In the genomic region with DNA sequence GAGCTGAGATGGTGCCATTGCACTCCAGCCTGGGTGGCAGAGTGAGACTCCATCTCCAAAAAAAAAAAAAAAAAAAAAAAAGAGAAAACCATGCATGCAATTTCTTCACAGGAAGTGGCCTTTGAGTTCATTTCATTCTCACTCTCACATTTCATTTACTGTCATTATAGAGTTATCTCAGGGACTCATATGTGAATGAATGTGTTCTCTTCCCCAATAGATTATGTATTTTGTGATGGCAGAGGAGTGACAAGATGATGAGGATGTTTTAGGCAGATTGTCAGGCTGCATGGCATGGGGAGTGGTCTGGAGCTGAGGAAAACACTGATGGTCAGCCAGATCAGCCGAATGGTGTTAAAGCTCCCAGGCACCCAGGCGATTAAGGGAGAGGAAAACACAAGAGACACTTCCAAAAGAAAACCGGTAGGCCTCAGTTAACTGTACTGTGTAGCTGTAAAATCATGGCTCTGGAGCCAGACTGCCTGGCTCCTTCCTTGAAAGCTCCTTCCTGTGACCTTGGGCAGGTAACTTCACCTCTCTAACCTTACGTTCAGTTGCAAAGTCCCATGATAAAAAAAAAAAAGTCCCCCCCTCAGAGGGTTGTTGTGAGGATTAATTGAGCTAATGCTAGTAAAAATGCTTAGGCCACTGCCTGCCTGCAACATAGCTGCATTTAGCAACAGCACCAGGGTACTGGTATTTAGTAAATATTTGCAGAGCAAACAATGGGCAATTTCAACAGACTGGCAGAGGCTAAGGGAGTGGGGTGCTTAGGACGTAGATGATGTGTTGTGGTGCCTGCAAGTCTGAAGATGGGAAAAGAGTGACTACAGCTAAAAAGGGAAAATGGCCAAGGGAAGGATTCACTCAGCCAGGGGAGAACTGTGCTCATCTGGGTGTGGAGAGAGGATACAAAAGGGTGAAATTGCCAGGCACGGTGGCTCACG, we compare ENCODE assay signal across 1 cellular context.
TF ChIP-seq lines count a peak whose summit lies in the region.

No MANE protein-coding gene starts in this region.

TF ChIP-seq in HepG2, 621 proteins besides CTCF, POLR2A, EP300 and RAD21 (continued from another document and continues in another):
- TF ChIP-seq, protein P1, sequence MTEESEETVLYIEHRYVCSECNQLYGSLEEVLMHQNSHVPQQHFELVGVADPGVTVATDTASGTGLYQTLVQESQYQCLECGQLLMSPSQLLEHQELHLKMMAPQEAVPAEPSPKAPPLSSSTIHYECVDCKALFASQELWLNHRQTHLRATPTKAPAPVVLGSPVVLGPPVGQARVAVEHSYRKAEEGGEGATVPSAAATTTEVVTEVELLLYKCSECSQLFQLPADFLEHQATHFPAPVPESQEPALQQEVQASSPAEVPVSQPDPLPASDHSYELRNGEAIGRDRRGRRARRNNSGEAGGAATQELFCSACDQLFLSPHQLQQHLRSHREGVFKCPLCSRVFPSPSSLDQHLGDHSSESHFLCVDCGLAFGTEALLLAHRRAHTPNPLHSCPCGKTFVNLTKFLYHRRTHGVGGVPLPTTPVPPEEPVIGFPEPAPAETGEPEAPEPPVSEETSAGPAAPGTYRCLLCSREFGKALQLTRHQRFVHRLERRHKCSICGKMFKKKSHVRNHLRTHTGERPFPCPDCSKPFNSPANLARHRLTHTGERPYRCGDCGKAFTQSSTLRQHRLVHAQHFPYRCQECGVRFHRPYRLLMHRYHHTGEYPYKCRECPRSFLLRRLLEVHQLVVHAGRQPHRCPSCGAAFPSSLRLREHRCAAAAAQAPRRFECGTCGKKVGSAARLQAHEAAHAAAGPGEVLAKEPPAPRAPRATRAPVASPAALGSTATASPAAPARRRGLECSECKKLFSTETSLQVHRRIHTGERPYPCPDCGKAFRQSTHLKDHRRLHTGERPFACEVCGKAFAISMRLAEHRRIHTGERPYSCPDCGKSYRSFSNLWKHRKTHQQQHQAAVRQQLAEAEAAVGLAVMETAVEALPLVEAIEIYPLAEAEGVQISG (CRISPR knock-in tag; IDR thresholded peaks at IDR 0.05) = peak; percentile 62
- TF ChIP-seq PHF21A (CRISPR knock-in tag; IDR thresholded peaks at IDR 0.05) (peak; percentile 70), CBX1 (IDR thresholded peaks at IDR 0.05; ENCODE audit: low read depth) (no peak), CHD2 (IDR thresholded peaks at IDR 0.05; ENCODE audit: low read depth, low read length) (no peak), ZNF788 (CRISPR knock-in tag; IDR thresholded peaks at IDR 0.05; ENCODE audit: borderline replicate concordance) (no peak), HNF4A (CRISPR knock-in tag; IDR thresholded peaks at IDR 0.05) (peak; percentile 73), ZNF781 (CRISPR knock-in tag; IDR thresholded peaks at IDR 0.05; ENCODE audit: borderline replicate concordance, not compliant biosample characterization) (no peak), HOXA3 (CRISPR knock-in tag; IDR thresholded peaks at IDR 0.05) (peak; percentile 76), FLYWCH1 (CRISPR knock-in tag; IDR thresholded peaks at IDR 0.05) (no peak), AGO2 (optimal IDR thresholded peaks at IDR 0.05; ENCODE audit: low read depth, low read length) (no peak), STAT5B (CRISPR knock-in tag; IDR thresholded peaks at IDR 0.05) (no peak), MIER3 (CRISPR knock-in tag; IDR thresholded peaks at IDR 0.05; ENCODE audit: borderline replicate concordance) (peak; percentile 96; the same call in 1 of the 2 replicates), SMAD9 (CRISPR knock-in tag; IDR thresholded peaks at IDR 0.05) (no peak), ZMYM4 (CRISPR knock-in tag; IDR thresholded peaks at IDR 0.05) (peak; percentile 38; the same call in 1 of the 2 replicates), ZNF350 (CRISPR knock-in tag; IDR thresholded peaks at IDR 0.05; ENCODE audit: borderline replicate concordance, low read depth) (no peak), KMT2A (CRISPR knock-in tag; IDR thresholded peaks at IDR 0.05) (peak; percentile 63; the same call in 1 of the 2 replicates), GABPA (IDR thresholded peaks at IDR 0.05; ENCODE audit: low read depth, low read length) (no peak), GABPA (CRISPR knock-in tag; IDR thresholded peaks at IDR 0.05; ENCODE audit: low read depth) (no peak), ATM (IDR thresholded peaks at IDR 0.05; ENCODE audit: borderline replicate concordance) (no peak), HDAC2 (CRISPR knock-in tag; IDR thresholded peaks at IDR 0.05) (peak; percentile 94), PHF20 (CRISPR knock-in tag; IDR thresholded peaks at IDR 0.05) (no peak), ZNF451 (CRISPR knock-in tag; IDR thresholded peaks at IDR 0.05) (no peak), ZNF841 (CRISPR knock-in tag; IDR thresholded peaks at IDR 0.05; ENCODE audit: borderline replicate concordance) (no peak), RCOR2 (CRISPR knock-in tag; IDR thresholded peaks at IDR 0.05) (peak; percentile 95), ARNT (IDR thresholded peaks at IDR 0.05) (no peak), ATRX (CRISPR knock-in tag; IDR thresholded peaks at IDR 0.05; ENCODE audit: borderline replicate concordance) (no peak), ZNF20 (CRISPR knock-in tag; IDR thresholded peaks at IDR 0.05) (no peak)
- TF ChIP-seq, protein P2, sequence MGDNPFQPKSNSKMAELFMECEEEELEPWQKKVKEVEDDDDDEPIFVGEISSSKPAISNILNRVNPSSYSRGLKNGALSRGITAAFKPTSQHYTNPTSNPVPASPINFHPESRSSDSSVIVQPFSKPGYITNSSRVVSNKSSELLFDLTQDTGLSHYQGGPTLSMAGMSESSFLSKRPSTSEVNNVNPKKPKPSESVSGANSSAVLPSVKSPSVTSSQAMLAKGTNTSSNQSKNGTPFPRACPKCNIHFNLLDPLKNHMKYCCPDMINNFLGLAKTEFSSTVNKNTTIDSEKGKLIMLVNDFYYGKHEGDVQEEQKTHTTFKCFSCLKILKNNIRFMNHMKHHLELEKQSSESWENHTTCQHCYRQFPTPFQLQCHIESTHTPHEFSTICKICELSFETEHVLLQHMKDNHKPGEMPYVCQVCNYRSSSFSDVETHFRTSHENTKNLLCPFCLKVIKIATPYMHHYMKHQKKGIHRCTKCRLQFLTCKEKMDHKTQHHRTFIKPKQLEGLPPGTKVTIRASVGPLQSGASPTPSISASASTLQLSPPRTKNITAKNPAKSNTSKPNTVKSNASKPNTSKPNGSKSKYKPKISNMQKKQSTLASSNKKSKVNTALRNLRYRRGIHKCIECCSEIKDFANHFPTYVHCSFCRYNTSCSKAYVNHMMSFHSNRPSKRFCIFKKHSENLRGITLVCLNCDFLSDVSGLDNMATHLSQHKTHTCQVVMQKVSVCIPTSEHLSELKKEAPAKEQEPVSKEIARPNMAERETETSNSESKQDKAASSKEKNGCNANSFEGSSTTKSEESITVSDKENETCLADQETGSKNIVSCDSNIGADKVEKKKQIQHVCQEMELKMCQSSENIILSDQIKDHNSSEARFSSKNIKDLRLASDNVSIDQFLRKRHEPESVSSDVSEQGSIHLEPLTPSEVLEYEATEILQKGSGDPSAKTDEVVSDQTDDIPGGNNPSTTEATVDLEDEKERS (CRISPR knock-in tag; IDR thresholded peaks at IDR 0.05) = peak; percentile 80; the same call in 1 of the 2 replicates
- TF ChIP-seq, protein P3, sequence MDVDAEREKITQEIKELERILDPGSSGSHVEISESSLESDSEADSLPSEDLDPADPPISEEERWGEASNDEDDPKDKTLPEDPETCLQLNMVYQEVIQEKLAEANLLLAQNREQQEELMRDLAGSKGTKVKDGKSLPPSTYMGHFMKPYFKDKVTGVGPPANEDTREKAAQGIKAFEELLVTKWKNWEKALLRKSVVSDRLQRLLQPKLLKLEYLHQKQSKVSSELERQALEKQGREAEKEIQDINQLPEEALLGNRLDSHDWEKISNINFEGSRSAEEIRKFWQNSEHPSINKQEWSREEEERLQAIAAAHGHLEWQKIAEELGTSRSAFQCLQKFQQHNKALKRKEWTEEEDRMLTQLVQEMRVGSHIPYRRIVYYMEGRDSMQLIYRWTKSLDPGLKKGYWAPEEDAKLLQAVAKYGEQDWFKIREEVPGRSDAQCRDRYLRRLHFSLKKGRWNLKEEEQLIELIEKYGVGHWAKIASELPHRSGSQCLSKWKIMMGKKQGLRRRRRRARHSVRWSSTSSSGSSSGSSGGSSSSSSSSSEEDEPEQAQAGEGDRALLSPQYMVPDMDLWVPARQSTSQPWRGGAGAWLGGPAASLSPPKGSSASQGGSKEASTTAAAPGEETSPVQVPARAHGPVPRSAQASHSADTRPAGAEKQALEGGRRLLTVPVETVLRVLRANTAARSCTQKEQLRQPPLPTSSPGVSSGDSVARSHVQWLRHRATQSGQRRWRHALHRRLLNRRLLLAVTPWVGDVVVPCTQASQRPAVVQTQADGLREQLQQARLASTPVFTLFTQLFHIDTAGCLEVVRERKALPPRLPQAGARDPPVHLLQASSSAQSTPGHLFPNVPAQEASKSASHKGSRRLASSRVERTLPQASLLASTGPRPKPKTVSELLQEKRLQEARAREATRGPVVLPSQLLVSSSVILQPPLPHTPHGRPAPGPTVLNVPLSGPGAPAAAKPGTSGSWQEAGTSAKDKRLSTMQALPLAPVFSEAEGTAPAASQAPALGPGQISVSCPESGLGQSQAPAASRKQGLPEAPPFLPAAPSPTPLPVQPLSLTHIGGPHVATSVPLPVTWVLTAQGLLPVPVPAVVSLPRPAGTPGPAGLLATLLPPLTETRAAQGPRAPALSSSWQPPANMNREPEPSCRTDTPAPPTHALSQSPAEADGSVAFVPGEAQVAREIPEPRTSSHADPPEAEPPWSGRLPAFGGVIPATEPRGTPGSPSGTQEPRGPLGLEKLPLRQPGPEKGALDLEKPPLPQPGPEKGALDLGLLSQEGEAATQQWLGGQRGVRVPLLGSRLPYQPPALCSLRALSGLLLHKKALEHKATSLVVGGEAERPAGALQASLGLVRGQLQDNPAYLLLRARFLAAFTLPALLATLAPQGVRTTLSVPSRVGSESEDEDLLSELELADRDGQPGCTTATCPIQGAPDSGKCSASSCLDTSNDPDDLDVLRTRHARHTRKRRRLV (CRISPR knock-in tag; IDR thresholded peaks at IDR 0.05) = no peak; the same call in 1 of the 2 replicates
- TF ChIP-seq, protein P4, sequence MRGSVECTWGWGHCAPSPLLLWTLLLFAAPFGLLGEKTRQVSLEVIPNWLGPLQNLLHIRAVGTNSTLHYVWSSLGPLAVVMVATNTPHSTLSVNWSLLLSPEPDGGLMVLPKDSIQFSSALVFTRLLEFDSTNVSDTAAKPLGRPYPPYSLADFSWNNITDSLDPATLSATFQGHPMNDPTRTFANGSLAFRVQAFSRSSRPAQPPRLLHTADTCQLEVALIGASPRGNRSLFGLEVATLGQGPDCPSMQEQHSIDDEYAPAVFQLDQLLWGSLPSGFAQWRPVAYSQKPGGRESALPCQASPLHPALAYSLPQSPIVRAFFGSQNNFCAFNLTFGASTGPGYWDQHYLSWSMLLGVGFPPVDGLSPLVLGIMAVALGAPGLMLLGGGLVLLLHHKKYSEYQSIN (CRISPR knock-in tag; IDR thresholded peaks at IDR 0.05; ENCODE audit: borderline replicate concordance) = no peak
- TF ChIP-seq, protein P5, sequence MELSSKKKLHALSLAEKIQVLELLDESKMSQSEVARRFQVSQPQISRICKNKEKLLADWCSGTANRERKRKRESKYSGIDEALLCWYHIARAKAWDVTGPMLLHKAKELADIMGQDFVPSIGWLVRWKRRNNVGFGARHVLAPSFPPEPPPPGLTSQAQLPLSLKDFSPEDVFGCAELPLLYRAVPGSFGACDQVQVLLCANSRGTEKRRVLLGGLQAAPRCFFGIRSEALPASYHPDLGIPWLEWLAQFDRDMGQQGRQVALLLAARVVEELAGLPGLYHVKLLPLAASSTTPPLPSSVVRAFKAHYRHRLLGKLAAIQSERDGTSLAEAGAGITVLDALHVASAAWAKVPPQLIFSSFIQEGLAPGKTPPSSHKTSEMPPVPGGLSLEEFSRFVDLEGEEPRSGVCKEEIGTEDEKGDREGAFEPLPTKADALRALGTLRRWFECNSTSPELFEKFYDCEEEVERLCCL (CRISPR knock-in tag; IDR thresholded peaks at IDR 0.05; ENCODE audit: borderline replicate concordance) = no peak
- TF ChIP-seq, protein P6, sequence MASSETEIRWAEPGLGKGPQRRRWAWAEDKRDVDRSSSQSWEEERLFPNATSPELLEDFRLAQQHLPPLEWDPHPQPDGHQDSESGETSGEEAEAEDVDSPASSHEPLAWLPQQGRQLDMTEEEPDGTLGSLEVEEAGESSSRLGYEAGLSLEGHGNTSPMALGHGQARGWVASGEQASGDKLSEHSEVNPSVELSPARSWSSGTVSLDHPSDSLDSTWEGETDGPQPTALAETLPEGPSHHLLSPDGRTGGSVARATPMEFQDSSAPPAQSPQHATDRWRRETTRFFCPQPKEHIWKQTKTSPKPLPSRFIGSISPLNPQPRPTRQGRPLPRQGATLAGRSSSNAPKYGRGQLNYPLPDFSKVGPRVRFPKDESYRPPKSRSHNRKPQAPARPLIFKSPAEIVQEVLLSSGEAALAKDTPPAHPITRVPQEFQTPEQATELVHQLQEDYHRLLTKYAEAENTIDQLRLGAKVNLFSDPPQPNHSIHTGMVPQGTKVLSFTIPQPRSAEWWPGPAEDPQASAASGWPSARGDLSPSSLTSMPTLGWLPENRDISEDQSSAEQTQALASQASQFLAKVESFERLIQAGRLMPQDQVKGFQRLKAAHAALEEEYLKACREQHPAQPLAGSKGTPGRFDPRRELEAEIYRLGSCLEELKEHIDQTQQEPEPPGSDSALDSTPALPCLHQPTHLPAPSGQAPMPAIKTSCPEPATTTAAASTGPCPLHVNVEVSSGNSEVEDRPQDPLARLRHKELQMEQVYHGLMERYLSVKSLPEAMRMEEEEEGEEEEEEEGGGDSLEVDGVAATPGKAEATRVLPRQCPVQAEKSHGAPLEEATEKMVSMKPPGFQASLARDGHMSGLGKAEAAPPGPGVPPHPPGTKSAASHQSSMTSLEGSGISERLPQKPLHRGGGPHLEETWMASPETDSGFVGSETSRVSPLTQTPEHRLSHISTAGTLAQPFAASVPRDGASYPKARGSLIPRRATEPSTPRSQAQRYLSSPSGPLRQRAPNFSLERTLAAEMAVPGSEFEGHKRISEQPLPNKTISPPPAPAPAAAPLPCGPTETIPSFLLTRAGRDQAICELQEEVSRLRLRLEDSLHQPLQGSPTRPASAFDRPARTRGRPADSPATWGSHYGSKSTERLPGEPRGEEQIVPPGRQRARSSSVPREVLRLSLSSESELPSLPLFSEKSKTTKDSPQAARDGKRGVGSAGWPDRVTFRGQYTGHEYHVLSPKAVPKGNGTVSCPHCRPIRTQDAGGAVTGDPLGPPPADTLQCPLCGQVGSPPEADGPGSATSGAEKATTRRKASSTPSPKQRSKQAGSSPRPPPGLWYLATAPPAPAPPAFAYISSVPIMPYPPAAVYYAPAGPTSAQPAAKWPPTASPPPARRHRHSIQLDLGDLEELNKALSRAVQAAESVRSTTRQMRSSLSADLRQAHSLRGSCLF (CRISPR knock-in tag; IDR thresholded peaks at IDR 0.05; ENCODE audit: borderline replicate concordance) = no peak
